In genomic region chr4:17717301-17717700, GRCh38 we compare ENCODE assay signal across 14 cellular contexts.
"Had no signal": no experiment of that assay in that cellular context is flagged by ENCODE, and none has a peak within 500 bp of the region (broad histone marks: within the 10 kb centered on the region; RNA-seq: fewer than 3 reads in every experiment).

No MANE protein-coding gene starts in this region.

- DNase-seq: activated CD4-positive, alpha-beta memory T cell treated with anti-CD3 and anti-CD28 coated beads for 36 hours; activated gamma-delta T cell; activated T-cell treated with anti-CD3 and anti-CD28 coated beads, Interleukin-2, amount 50 U/mL, for 4 hours; effector CD4-positive, alpha-beta T cell; foreskin melanocyte; heart right ventricle; kidney; right lobe of liver; stimulated activated CD4-positive, alpha-beta T cell treated with anti-CD3 and anti-CD28 coated beads, Interleukin-1b, Interleukin-23, amount 100 ng/mL, for 48 hours; stimulated activated naive B cell treated with anti-CD40 and anti-IgM and Interleukin-4, amounts not matched to agents 10 μg/mL and 1 μg/mL and 100 μg/mL, for 72 hours had no signal

- H3K9me3 Mint-ChIP-seq: activated CD4-positive, alpha-beta memory T cell treated with anti-CD3 and anti-CD28 coated beads for 36 hours; activated T-cell treated with anti-CD3 and anti-CD28 coated beads, Interleukin-2, amount 50 U/mL, for 4 hours; stimulated activated naive B cell treated with anti-CD40 and anti-IgM and Interleukin-4, amounts not matched to agents 10 μg/mL and 1 μg/mL and 100 μg/mL, for 72 hours; type B pancreatic cell had no signal

- ATAC-seq: activated T-cell treated with anti-CD3 and anti-CD28 coated beads, Interleukin-2, amount 50 U/mL, for 4 hours; heart right ventricle; right lobe of liver; stimulated activated naive B cell treated with anti-CD40 and anti-IgM and Interleukin-4, amounts not matched to agents 10 μg/mL and 1 μg/mL and 100 μg/mL, for 72 hours had no signal

- H3K4me1 Mint-ChIP-seq: stimulated activated naive B cell treated with anti-CD40 and anti-IgM and Interleukin-4, amounts not matched to agents 10 μg/mL and 1 μg/mL and 100 μg/mL, for 72 hours had no signal

- H3K36me3 Mint-ChIP-seq: activated CD4-positive, alpha-beta memory T cell treated with anti-CD3 and anti-CD28 coated beads for 36 hours; activated naive CD8-positive, alpha-beta T cell; stimulated activated naive B cell treated with anti-CD40 and anti-IgM and Interleukin-4, amounts not matched to agents 10 μg/mL and 1 μg/mL and 100 μg/mL, for 72 hours; type B pancreatic cell had no signal

- FAIRE-seq: kidney had no signal

- H3K36me3 ChIP-seq: breast epithelium, heart right ventricle, neutrophil, right lobe of liver had no signal

- H3K27ac Mint-ChIP-seq: activated CD4-positive, alpha-beta memory T cell treated with anti-CD3 and anti-CD28 coated beads for 36 hours; activated naive CD8-positive, alpha-beta T cell; stimulated activated naive B cell treated with anti-CD40 and anti-IgM and Interleukin-4, amounts not matched to agents 10 μg/mL and 1 μg/mL and 100 μg/mL, for 72 hours; type B pancreatic cell had no signal

- H3K4me1 ChIP-seq: breast epithelium, right lobe of liver had no signal

- H3K27me3 ChIP-seq: breast epithelium, heart right ventricle, neutrophil, right lobe of liver had no signal

- H3K9me3 ChIP-seq: breast epithelium, heart right ventricle, neutrophil, right lobe of liver had no signal

- H3K27ac ChIP-seq: breast epithelium, heart right ventricle, neutrophil, right lobe of liver had no signal

- H3K4me3 ChIP-seq: breast epithelium, heart right ventricle, right lobe of liver had no signal

- H3K4me3 Mint-ChIP-seq: activated CD4-positive, alpha-beta memory T cell treated with anti-CD3 and anti-CD28 coated beads for 36 hours; activated naive CD8-positive, alpha-beta T cell; activated T-cell treated with anti-CD3 and anti-CD28 coated beads, Interleukin-2, amount 50 U/mL, for 4 hours; stimulated activated naive B cell treated with anti-CD40 and anti-IgM and Interleukin-4, amounts not matched to agents 10 μg/mL and 1 μg/mL and 100 μg/mL, for 72 hours; type B pancreatic cell had no signal

- H3K27me3 Mint-ChIP-seq: activated naive CD8-positive, alpha-beta T cell had no signal
